In genomic region chr2:38148501-38148900, GRCh38 we compare ENCODE assay signal across 2 cellular contexts.
A peak's percentile ranks its signal among the peaks of the same experiment; 100 is the strongest.
TF ChIP-seq lines count a peak whose summit lies in the region.

No MANE protein-coding gene starts in this region.

TF ChIP-seq in A549, 52 proteins besides CTCF, POLR2A, EP300 and RAD21 (continued from another document):
- TF ChIP-seq ESRRA (IDR thresholded peaks at IDR 0.05; ENCODE audit: borderline replicate concordance, low read length) (peak; percentile 79; the same call in 1 of the 2 replicates), HEYL (CRISPR knock-in tag; IDR thresholded peaks at IDR 0.05) (no peak), ELK1 (IDR thresholded peaks at IDR 0.05; ENCODE audit: low read depth, low read length) (no peak), TFCP2L1 (CRISPR knock-in tag; IDR thresholded peaks at IDR 0.05) (no peak), FOSL2 (IDR thresholded peaks at IDR 0.05) (no peak), FOSL2 (CRISPR knock-in tag; IDR thresholded peaks at IDR 0.05) (peak; percentile 57), RCOR1 (IDR thresholded peaks at IDR 0.05; ENCODE audit: low read depth, low read length) (no peak), MYC (IDR thresholded peaks at IDR 0.05; ENCODE audit: borderline replicate concordance, low read length) (no peak), ZC3H11A (IDR thresholded peaks at IDR 0.05) (no peak), NFE2L2 (conservative IDR thresholded peaks at IDR 0.05; ENCODE audit: low read length) (peak; percentile 54; the same call in 1 of the 2 replicates), USF2 (IDR thresholded peaks at IDR 0.05) (no peak), HDAC2 (IDR thresholded peaks at IDR 0.05) (no peak), CEBPB (IDR thresholded peaks at IDR 0.05) (peak; percentile 94 to 96), ZSCAN20 (CRISPR knock-in tag; IDR thresholded peaks at IDR 0.05) (no peak), SREBF2 (IDR thresholded peaks at IDR 0.05) (no peak), MAX (IDR thresholded peaks at IDR 0.05) (no peak), RNF2 (IDR thresholded peaks at IDR 0.05; ENCODE audit: borderline replicate concordance, low read depth) (no peak), NR3C1 (IDR thresholded peaks at IDR 0.05) (no peak), GATA3 (IDR thresholded peaks at IDR 0.05; ENCODE audit: borderline replicate concordance) (no peak), JUN (IDR thresholded peaks at IDR 0.05) (peak in 1 of 2 experiments; percentile 60; a peak in 2 of 5 replicates)
- TF ChIP-seq, protein P1, sequence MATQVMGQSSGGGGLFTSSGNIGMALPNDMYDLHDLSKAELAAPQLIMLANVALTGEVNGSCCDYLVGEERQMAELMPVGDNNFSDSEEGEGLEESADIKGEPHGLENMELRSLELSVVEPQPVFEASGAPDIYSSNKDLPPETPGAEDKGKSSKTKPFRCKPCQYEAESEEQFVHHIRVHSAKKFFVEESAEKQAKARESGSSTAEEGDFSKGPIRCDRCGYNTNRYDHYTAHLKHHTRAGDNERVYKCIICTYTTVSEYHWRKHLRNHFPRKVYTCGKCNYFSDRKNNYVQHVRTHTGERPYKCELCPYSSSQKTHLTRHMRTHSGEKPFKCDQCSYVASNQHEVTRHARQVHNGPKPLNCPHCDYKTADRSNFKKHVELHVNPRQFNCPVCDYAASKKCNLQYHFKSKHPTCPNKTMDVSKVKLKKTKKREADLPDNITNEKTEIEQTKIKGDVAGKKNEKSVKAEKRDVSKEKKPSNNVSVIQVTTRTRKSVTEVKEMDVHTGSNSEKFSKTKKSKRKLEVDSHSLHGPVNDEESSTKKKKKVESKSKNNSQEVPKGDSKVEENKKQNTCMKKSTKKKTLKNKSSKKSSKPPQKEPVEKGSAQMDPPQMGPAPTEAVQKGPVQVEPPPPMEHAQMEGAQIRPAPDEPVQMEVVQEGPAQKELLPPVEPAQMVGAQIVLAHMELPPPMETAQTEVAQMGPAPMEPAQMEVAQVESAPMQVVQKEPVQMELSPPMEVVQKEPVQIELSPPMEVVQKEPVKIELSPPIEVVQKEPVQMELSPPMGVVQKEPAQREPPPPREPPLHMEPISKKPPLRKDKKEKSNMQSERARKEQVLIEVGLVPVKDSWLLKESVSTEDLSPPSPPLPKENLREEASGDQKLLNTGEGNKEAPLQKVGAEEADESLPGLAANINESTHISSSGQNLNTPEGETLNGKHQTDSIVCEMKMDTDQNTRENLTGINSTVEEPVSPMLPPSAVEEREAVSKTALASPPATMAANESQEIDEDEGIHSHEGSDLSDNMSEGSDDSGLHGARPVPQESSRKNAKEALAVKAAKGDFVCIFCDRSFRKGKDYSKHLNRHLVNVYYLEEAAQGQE (IDR thresholded peaks at IDR 0.05): no peak
- TF ChIP-seq, protein P2, sequence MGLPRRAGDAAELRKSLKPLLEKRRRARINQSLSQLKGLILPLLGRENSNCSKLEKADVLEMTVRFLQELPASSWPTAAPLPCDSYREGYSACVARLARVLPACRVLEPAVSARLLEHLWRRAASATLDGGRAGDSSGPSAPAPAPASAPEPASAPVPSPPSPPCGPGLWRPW (IDR thresholded peaks at IDR 0.05): peak; percentile 94; the same call in 1 of the 2 replicates

TF ChIP-seq in liver, 16 proteins besides CTCF, POLR2A, EP300 and RAD21 (continued from another document):
- TF ChIP-seq EGR1 (IDR thresholded peaks at IDR 0.05; ENCODE audit: low read depth in 2 of 2): peak in 1 of 2 donors; percentile 66
- TF ChIP-seq GABPA (IDR thresholded peaks at IDR 0.05 in 1 of 2, conservative IDR thresholded peaks at IDR 0.05 in 1 of 2): peak in 1 of 2 donors; percentile 53
- TF ChIP-seq, protein P1 (IDR thresholded peaks at IDR 0.05): peak; percentile 70
